In genomic region chr16:67255553-67256030, GRCh38 we compare ENCODE assay signal across 27 cellular contexts.
"Had no signal": no experiment of that assay in that cellular context is flagged by ENCODE, and none has a peak within 500 bp of the region (broad histone marks: within the 10 kb centered on the region; RNA-seq: fewer than 3 reads in every experiment).

No MANE protein-coding gene starts in this region.

- H3K79me2 ChIP-seq: hepatocyte, parathyroid adenoma had no signal

- H3K27ac Mint-ChIP-seq: natural killer cell; progenitor cell of endocrine pancreas; stimulated activated memory B cell treated with anti-CD40 and anti-IgM and Interleukin-4, amounts not matched to agents 10 μg/mL and 1 μg/mL and 100 μg/mL, for 72 hours; stimulated activated naive CD8-positive, alpha-beta T cell treated with anti-CD3 and anti-CD28 coated beads, Interleukin-15, amount 100 ng/mL, for 72 hours had no signal

- H3K9me3 Mint-ChIP-seq: naive B cell; natural killer cell; nephron progenitor cell; stimulated activated memory B cell treated with anti-CD40 and anti-IgM and Interleukin-4, amounts not matched to agents 10 μg/mL and 1 μg/mL and 100 μg/mL, for 72 hours; stimulated activated naive CD8-positive, alpha-beta T cell treated with anti-CD3 and anti-CD28 coated beads, Interleukin-15, amount 100 ng/mL, for 72 hours had no signal

- H2AFZ ChIP-seq: hepatocyte, parathyroid adenoma had no signal

- H3K4me2 ChIP-seq: hepatocyte had no signal

- H3K27me3 ChIP-seq: upper lobe of left lung, vagina had no signal

- H3K9me3 ChIP-seq: heart right ventricle, left lung, lower lobe of right lung, transverse colon, upper lobe of left lung, vagina had no signal

- H3K4me3 Mint-ChIP-seq: naive B cell; natural killer cell; stimulated activated memory B cell treated with anti-CD40 and anti-IgM and Interleukin-4, amounts not matched to agents 10 μg/mL and 1 μg/mL and 100 μg/mL, for 72 hours; stimulated activated naive CD8-positive, alpha-beta T cell treated with anti-CD3 and anti-CD28 coated beads, Interleukin-15, amount 100 ng/mL, for 72 hours had no signal

- H3K36me3 ChIP-seq: heart right ventricle, left lung, lower lobe of right lung, transverse colon, upper lobe of left lung, vagina had no signal

- ATAC-seq: left lung; lower lobe of right lung; natural killer cell; right cardiac atrium; sciatic nerve; stimulated activated memory B cell treated with anti-CD40 and anti-IgM and Interleukin-4, amounts not matched to agents 10 μg/mL and 1 μg/mL and 100 μg/mL, for 72 hours; stimulated activated naive CD8-positive, alpha-beta T cell treated with anti-CD3 and anti-CD28 coated beads, Interleukin-15, amount 100 ng/mL, for 72 hours had no signal

- H3K4me3 ChIP-seq: heart right ventricle, hepatocyte, left lung, lower lobe of right lung, transverse colon, upper lobe of left lung, vagina had no signal

- H3K4me1 Mint-ChIP-seq: natural killer cell; stimulated activated memory B cell treated with anti-CD40 and anti-IgM and Interleukin-4, amounts not matched to agents 10 μg/mL and 1 μg/mL and 100 μg/mL, for 72 hours; stimulated activated naive CD8-positive, alpha-beta T cell treated with anti-CD3 and anti-CD28 coated beads, Interleukin-15, amount 100 ng/mL, for 72 hours had no signal

- H3K9ac ChIP-seq: parathyroid adenoma had no signal

- H3K36me3 Mint-ChIP-seq: naive B cell; natural killer cell; stimulated activated memory B cell treated with anti-CD40 and anti-IgM and Interleukin-4, amounts not matched to agents 10 μg/mL and 1 μg/mL and 100 μg/mL, for 72 hours had no signal

- H3K4me1 ChIP-seq: left lung, lower lobe of right lung, transverse colon, upper lobe of left lung, vagina had no signal

- H3K27ac ChIP-seq: heart right ventricle, hepatocyte, left lung, lower lobe of right lung, parathyroid adenoma, transverse colon, upper lobe of left lung, vagina had no signal

- H3K27me3 Mint-ChIP-seq: stimulated activated naive CD8-positive, alpha-beta T cell treated with anti-CD3 and anti-CD28 coated beads, Interleukin-15, amount 100 ng/mL, for 72 hours had no signal

- DNase-seq: heart right ventricle; left colon; left lung; lower lobe of right lung; mammary epithelial cell; mesenchymal stem cell; naive B cell; natural killer cell; nephron progenitor cell; nucleus accumbens; small intestine; stimulated activated CD4-positive, alpha-beta T cell treated with anti-CD3 and anti-CD28 coated beads, Interleukin-1b, Interleukin-23, amount 100 ng/mL, for 48 hours; stimulated activated CD4-positive, alpha-beta T cell treated with anti-CD3 and anti-CD28 coated beads, Interleukin-2, amount 100 ng/mL, for 48 hours; stimulated activated CD4-positive, alpha-beta T cell treated with anti-CD3 and anti-CD28 coated beads, Interleukin-4, amount 100 ng/mL, for 4 hours; stimulated activated CD8-positive, alpha-beta memory T cell treated with anti-CD3 and anti-CD28 coated beads, Interleukin-4, amount 100 ng/mL, for 48 hours; stimulated activated naive CD4-positive, alpha-beta T cell treated with Interleukin-2 at 50 U/mL for 16 hours; stimulated activated naive CD8-positive, alpha-beta T cell treated with anti-CD3 and anti-CD28 coated beads, Interleukin-15, amount 100 ng/mL, for 72 hours; substantia nigra; transverse colon; upper lobe of left lung had no signal
